Comparison of ENCODE assay signal across 13 cellular contexts in the genomic region with DNA sequence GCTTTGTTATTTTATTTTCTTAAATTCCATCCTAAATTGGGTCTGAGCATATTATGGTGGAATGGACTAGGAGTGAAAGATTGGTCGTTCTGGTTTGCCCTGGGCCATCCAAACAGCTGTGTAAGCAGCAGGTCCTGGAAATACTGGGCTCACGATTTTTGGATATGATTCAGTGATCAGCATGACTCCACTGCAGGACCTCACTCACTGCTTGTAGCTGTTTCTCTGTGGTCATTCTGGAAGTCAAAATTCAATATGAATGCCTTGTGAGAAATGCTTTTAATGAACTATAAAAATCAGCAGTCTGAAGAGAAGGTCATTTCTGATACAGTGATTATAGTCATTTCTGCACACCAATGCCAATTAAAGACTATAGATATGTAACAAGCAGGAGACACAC.
DNase-seq lines count a peak whose midpoint lies in the region; ATAC-seq and TF ChIP-seq lines count a peak whose summit lies in the region.
"Had no signal": no experiment of that assay in that cellular context is flagged by ENCODE, and none has a peak within 500 bp of the region (broad histone marks: within the 10 kb centered on the region; RNA-seq: fewer than 3 reads in every experiment).

No MANE protein-coding gene starts in this region.

- ATAC-seq in naive thymus-derived CD8-positive, alpha-beta T cell, result no peak
- ATAC-seq: natural killer cell treated with Interleukin-12 subunit alpha and Interleukin-12 subunit beta and Interleukin-15 and Interleukin-18, amount 100 ng/mL, for 72 hours had no signal

- no peak overlapping the region for H3K4me3 Mint-ChIP-seq in naive thymus-derived CD8-positive, alpha-beta T cell
- H3K4me3 Mint-ChIP-seq: natural killer cell treated with Interleukin-12 subunit alpha and Interleukin-12 subunit beta and Interleukin-15 and Interleukin-18, amount 100 ng/mL, for 72 hours had no signal

- H3K27ac Mint-ChIP-seq in naive thymus-derived CD8-positive, alpha-beta T cell, result no peak overlapping the region
- H3K27ac Mint-ChIP-seq: natural killer cell treated with Interleukin-12 subunit alpha and Interleukin-12 subunit beta and Interleukin-15 and Interleukin-18, amount 100 ng/mL, for 72 hours had no signal

- H3K27me3 Mint-ChIP-seq in naive thymus-derived CD8-positive, alpha-beta T cell, result peaks cover 0 to 2% (median 0%) of the 10 kb centered on the region in 5 donors
- H3K27me3 Mint-ChIP-seq: natural killer cell treated with Interleukin-12 subunit alpha and Interleukin-12 subunit beta and Interleukin-15 and Interleukin-18, amount 100 ng/mL, for 72 hours had no signal

- peak; percentile 94 for TF ChIP-seq EP300 in Ishikawa (IDR thresholded peaks at IDR 0.05; ENCODE audit: borderline replicate concordance)

- peak; percentile 72 for DNase-seq in AG04449 (ENCODE audit: low read depth, low spot score)
- peak; percentile 85 for DNase-seq in dedifferentiated amniotic fluid mesenchymal stem cell (ENCODE audit: extremely low spot score)
- DNase-seq in left kidney (ENCODE audit: low read depth, low spot score), result peak; percentile 9
- no peak for DNase-seq in naive thymus-derived CD8-positive, alpha-beta T cell
- DNase-seq in midbrain (lab: John Stamatoyannopoulos, UW), result no peak
- DNase-seq in SW 1271 (lab: John Stamatoyannopoulos, UW), result no peak
- no peak for DNase-seq in hippocampal formation (lab: John Stamatoyannopoulos, UW)
- DNase-seq: aorta; kidney; stimulated activated CD4-positive, alpha-beta T cell treated with anti-CD3 and anti-CD28 coated beads, Interleukin-1b, Interleukin-23, amount 100 ng/mL, for 48 hours had no signal

- CTCF ChIA-PET in AG04449 (lab: Yijun Ruan, JAX), result no interaction called here

- POLR2A ChIA-PET in AG04449 (lab: Yijun Ruan, JAX), result interaction anchor here (0.7 kb wide), 1 partner anchor 11 kb away, joined by 3 read pairs; no protein-coding TSS in a partner anchor
- POLR2A ChIA-PET in naive thymus-derived CD8-positive, alpha-beta T cell (lab: Charles Lee), result no interaction called here

- no peak overlapping the region for H3K4me3 ChIP-seq in AG04449 (ENCODE audit: low read depth, low read length)
- H3K4me3 ChIP-seq: vagina had no signal

- TF ChIP-seq CTCF in AG04449 (IDR thresholded peaks at IDR 0.05; ENCODE audit: insufficient read depth, low read length, missing control alignments), result no peak

- TF ChIP-seq RAD21 in Ishikawa (IDR thresholded peaks at IDR 0.05; ENCODE audit: low read depth), result peak; percentile 21

- no peaks in the 10 kb centered on the region for H3K36me3 Mint-ChIP-seq in naive thymus-derived CD8-positive, alpha-beta T cell
- H3K36me3 Mint-ChIP-seq: natural killer cell treated with Interleukin-12 subunit alpha and Interleukin-12 subunit beta and Interleukin-15 and Interleukin-18, amount 100 ng/mL, for 72 hours had no signal

- no peaks in the 10 kb centered on the region for H3K9me3 Mint-ChIP-seq in naive thymus-derived CD8-positive, alpha-beta T cell

- H3K4me1 Mint-ChIP-seq in naive thymus-derived CD8-positive, alpha-beta T cell, result no peaks in the 10 kb centered on the region

TF ChIP-seq in Ishikawa, 13 proteins besides CTCF, POLR2A, EP300 and RAD21:
- peak; percentile 87 for TF ChIP-seq TEAD4 (IDR thresholded peaks at IDR 0.05)
- TF ChIP-seq NFIC (IDR thresholded peaks at IDR 0.05), result peak; percentile 89
- no peak for TF ChIP-seq CREB1 (IDR thresholded peaks at IDR 0.05; ENCODE audit: low read depth)
- TF ChIP-seq TCF12 (IDR thresholded peaks at IDR 0.05; ENCODE audit: low read depth), result peak; percentile 94
- TF ChIP-seq, protein P1, sequence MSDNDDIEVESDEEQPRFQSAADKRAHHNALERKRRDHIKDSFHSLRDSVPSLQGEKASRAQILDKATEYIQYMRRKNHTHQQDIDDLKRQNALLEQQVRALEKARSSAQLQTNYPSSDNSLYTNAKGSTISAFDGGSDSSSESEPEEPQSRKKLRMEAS (IDR thresholded peaks at IDR 0.05), result peak; percentile 65
- TF ChIP-seq YY1 (IDR thresholded peaks at IDR 0.05; ENCODE audit: low read depth), result 0 out of 2 replicates have a peak, but pooled peaks have one; percentile 15
- no peak for TF ChIP-seq EGR1 (IDR thresholded peaks at IDR 0.05)
- TF ChIP-seq, protein P2, sequence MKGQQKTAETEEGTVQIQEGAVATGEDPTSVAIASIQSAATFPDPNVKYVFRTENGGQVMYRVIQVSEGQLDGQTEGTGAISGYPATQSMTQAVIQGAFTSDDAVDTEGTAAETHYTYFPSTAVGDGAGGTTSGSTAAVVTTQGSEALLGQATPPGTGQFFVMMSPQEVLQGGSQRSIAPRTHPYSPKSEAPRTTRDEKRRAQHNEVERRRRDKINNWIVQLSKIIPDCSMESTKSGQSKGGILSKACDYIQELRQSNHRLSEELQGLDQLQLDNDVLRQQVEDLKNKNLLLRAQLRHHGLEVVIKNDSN (IDR thresholded peaks at IDR 0.05), result no peak
- TF ChIP-seq ZBTB7A (IDR thresholded peaks at IDR 0.05; ENCODE audit: low read depth), result no peak
- peak; percentile 86 for TF ChIP-seq FOXM1 (IDR thresholded peaks at IDR 0.05; ENCODE audit: borderline replicate concordance, low read depth)
- TF ChIP-seq, protein P3, sequence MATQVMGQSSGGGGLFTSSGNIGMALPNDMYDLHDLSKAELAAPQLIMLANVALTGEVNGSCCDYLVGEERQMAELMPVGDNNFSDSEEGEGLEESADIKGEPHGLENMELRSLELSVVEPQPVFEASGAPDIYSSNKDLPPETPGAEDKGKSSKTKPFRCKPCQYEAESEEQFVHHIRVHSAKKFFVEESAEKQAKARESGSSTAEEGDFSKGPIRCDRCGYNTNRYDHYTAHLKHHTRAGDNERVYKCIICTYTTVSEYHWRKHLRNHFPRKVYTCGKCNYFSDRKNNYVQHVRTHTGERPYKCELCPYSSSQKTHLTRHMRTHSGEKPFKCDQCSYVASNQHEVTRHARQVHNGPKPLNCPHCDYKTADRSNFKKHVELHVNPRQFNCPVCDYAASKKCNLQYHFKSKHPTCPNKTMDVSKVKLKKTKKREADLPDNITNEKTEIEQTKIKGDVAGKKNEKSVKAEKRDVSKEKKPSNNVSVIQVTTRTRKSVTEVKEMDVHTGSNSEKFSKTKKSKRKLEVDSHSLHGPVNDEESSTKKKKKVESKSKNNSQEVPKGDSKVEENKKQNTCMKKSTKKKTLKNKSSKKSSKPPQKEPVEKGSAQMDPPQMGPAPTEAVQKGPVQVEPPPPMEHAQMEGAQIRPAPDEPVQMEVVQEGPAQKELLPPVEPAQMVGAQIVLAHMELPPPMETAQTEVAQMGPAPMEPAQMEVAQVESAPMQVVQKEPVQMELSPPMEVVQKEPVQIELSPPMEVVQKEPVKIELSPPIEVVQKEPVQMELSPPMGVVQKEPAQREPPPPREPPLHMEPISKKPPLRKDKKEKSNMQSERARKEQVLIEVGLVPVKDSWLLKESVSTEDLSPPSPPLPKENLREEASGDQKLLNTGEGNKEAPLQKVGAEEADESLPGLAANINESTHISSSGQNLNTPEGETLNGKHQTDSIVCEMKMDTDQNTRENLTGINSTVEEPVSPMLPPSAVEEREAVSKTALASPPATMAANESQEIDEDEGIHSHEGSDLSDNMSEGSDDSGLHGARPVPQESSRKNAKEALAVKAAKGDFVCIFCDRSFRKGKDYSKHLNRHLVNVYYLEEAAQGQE (IDR thresholded peaks at IDR 0.05; ENCODE audit: low read depth), result 0 out of 2 replicates have a peak, but pooled peaks have one; percentile 12
- peak; percentile 42; the same call in 1 of the 2 replicates for TF ChIP-seq CEBPB (IDR thresholded peaks at IDR 0.05)
- no peak for TF ChIP-seq TAF1 (IDR thresholded peaks at IDR 0.05; ENCODE audit: low read depth)

Comparison
In these comparisons a context has a peak if more than half of its experiments do, and no peak if none do; other contexts are left out.
1. DNase-seq: peak in AG04449 (single experiment), dedifferentiated amniotic fluid mesenchymal stem cell (single experiment) and left kidney (single experiment); none in naive thymus-derived CD8-positive, alpha-beta T cell (0 of 10), midbrain (single experiment), SW 1271 (0 of 2) and hippocampal formation (0 of 2).